In the genomic region with DNA sequence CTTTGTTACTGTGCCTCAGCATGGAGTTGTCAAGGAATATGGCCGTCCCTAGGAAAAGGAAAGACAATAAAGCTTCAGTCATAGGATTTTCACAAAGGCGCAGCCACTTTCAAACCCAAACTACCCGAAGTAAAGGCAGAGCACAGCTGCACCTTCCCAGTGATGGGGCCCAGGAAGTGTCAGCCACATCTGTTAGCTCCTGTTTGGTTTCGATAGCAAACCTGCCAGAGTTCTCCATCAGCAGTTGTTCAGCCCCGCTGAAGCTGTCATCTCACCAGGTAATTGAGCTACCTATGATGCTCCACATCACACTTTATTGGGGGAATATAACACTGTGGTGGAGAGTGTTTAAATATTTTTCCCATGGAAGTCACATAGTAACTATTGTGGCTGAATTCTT, we compare ENCODE assay signal across 14 cellular contexts.
DNase-seq lines count a peak whose midpoint lies in the region; ATAC-seq and TF ChIP-seq lines count a peak whose summit lies in the region.
"Had no signal": no experiment of that assay in that cellular context is flagged by ENCODE, and none has a peak within 500 bp of the region (broad histone marks: within the 10 kb centered on the region; RNA-seq: fewer than 3 reads in every experiment).

No MANE protein-coding gene starts in this region.

- H2BK120ac ChIP-seq in mesenchymal stem cell (ENCODE audit: low read depth, low read length) = no peak overlapping the region

- H3K36me3 Mint-ChIP-seq in GM23338 (ENCODE audit: low read depth) (no peaks in the 10 kb centered on the region), mesothelial cell of epicardium (no peaks in the 10 kb centered on the region)
- H3K36me3 Mint-ChIP-seq: CD4-positive, alpha-beta memory T cell had no signal

- no peak overlapping the region for H4K8ac ChIP-seq in mesenchymal stem cell (ENCODE audit: low read length)

- DNase-seq in GM23338 (ENCODE audit: low spot score) (no peak), RPMI8226 (peak; percentile 57), mesenchymal stem cell (no peak), mesothelial cell of epicardium (ENCODE audit: low spot score in 2 of 2, unreplicated experiment in 2 of 2) (no peak)
- DNase-seq in stimulated activated CD4-positive, alpha-beta T cell treated with anti-CD3 and anti-CD28 coated beads, Interleukin-4, amount 100 ng/mL, for 1 hour = no peak
- DNase-seq: C1 segment of cervical spinal cord; CD4-positive, alpha-beta memory T cell; COR-L47; DMS153; DND-41; GDM1; H7; HCEC 1CT had no signal

- no peak overlapping the region for H3K4ac ChIP-seq in mesenchymal stem cell (ENCODE audit: low read depth in 1 of 2, low read length in 2 of 2)

- no peak for TF ChIP-seq CTCF in GM23338 (conservative IDR thresholded peaks at IDR 0.05; ENCODE audit: low read depth in 2 of 2)
- TF ChIP-seq CTCF in mesothelial cell of epicardium (IDR thresholded peaks at IDR 0.05; ENCODE audit: unreplicated experiment) = no peak

- H3K27ac ChIP-seq in GM23338 (ENCODE audit: low read depth) (no peak overlapping the region), mesenchymal stem cell (ENCODE audit: low read length, poor library complexity, severe bottlenecking) (no peak overlapping the region)

- H2AFZ ChIP-seq in GM23338 (0 out of 2 replicates have a peak overlapping the region, but pooled peaks have one; percentile 38), mesenchymal stem cell (ENCODE audit: low read depth, low read length) (peak overlapping the region; percentile 2)

- H3K18ac ChIP-seq in mesenchymal stem cell (ENCODE audit: low read depth in 1 of 2, low read length in 2 of 2) = no peak overlapping the region

- H3K27me3 Mint-ChIP-seq in GM23338 (ENCODE audit: insufficient read depth, low read depth, poor library complexity) = no peaks in the 10 kb centered on the region
- peaks cover 46% of the 10 kb centered on the region for H3K27me3 Mint-ChIP-seq in mesothelial cell of epicardium (ENCODE audit: low read depth)

- H3K4me3 Mint-ChIP-seq in GM23338 = no peak overlapping the region
- H3K4me3 Mint-ChIP-seq in mesothelial cell of epicardium = no peak overlapping the region
- H3K4me3 Mint-ChIP-seq: CD4-positive, alpha-beta memory T cell had no signal

- no peaks in the 10 kb centered on the region for H3F3A ChIP-seq in GM23338 (replicated peaks; ENCODE audit: low read depth)

- no peak overlapping the region for H3K4me3 ChIP-seq in GM23338
- H3K4me3 ChIP-seq in mesenchymal stem cell (ENCODE audit: insufficient read depth in 1 of 2, low read depth in 1 of 2, low read length in 2 of 2) = no peak overlapping the region

- no peak overlapping the region for H2AK5ac ChIP-seq in mesenchymal stem cell (ENCODE audit: low read length, severe bottlenecking)

- H2BK15ac ChIP-seq in mesenchymal stem cell (ENCODE audit: low read depth, poor library complexity, severe bottlenecking) = no peak overlapping the region

- no peak overlapping the region for H4K91ac ChIP-seq in mesenchymal stem cell (ENCODE audit: low read length)

- H3K27ac Mint-ChIP-seq in GM23338 (no peak overlapping the region), mesothelial cell of epicardium (no peak overlapping the region)
- H3K27ac Mint-ChIP-seq: CD4-positive, alpha-beta memory T cell had no signal

- no peaks in the 10 kb centered on the region for H4K20me1 ChIP-seq in GM23338 (replicated peaks; ENCODE audit: insufficient read depth)

- WGBS in mesenchymal stem cell = 68% methylated on average over 4 of the region's 5 CpGs

- H3K9me3 ChIP-seq in mesenchymal stem cell (ENCODE audit: control insufficient read depth, low read length) = no peaks in the 10 kb centered on the region

- no peak overlapping the region for H2BK5ac ChIP-seq in mesenchymal stem cell (ENCODE audit: low read depth, low read length, poor library complexity, severe bottlenecking)

- H3K4me1 Mint-ChIP-seq in GM23338 (no peaks in the 10 kb centered on the region), mesothelial cell of epicardium (peaks cover 3% of the 10 kb centered on the region)
- H3K4me1 Mint-ChIP-seq: CD4-positive, alpha-beta memory T cell had no signal

- H3K4me2 ChIP-seq in GM23338 = no peak overlapping the region
- no peak overlapping the region for H3K4me2 ChIP-seq in mesenchymal stem cell (ENCODE audit: low read length, poor library complexity, severe bottlenecking)

- H3K36me3 ChIP-seq in GM23338 (ENCODE audit: insufficient read depth) (no peaks in the 10 kb centered on the region), mesenchymal stem cell (ENCODE audit: control insufficient read depth in 1 of 2, insufficient read depth in 2 of 2, low read depth in 1 of 2, low read length in 2 of 2) (no peaks in the 10 kb centered on the region)

- ATAC-seq in GM23338 (no peak), GM19467 (IDR thresholded peaks at IDR 0.05; ENCODE audit: unreplicated experiment) (no peak)

- no peaks in the 10 kb centered on the region for H3K79me1 ChIP-seq in mesenchymal stem cell (replicated peaks; ENCODE audit: low read length, poor library complexity, severe bottlenecking)

- H3K4me1 ChIP-seq in GM23338 (ENCODE audit: insufficient read depth) (no peaks in the 10 kb centered on the region), mesenchymal stem cell (ENCODE audit: control insufficient read depth, insufficient read depth, low read depth, low read length) (no peaks in the 10 kb centered on the region)

- H3K27me3 ChIP-seq in GM23338 (ENCODE audit: insufficient read depth) = no peaks in the 10 kb centered on the region
- no peaks in the 10 kb centered on the region for H3K27me3 ChIP-seq in mesenchymal stem cell (ENCODE audit: control insufficient read depth in 1 of 2, insufficient read depth in 1 of 2, low read length in 2 of 2)

- H3K9ac ChIP-seq in mesenchymal stem cell (ENCODE audit: low read length) = no peak overlapping the region

- H3K79me2 ChIP-seq in GM23338 (replicated peaks; ENCODE audit: insufficient read depth) = no peaks in the 10 kb centered on the region

- no peak overlapping the region for H2BK12ac ChIP-seq in mesenchymal stem cell (ENCODE audit: low read length in 2 of 2)

- no peaks in the 10 kb centered on the region for H3K9me3 Mint-ChIP-seq in GM23338
- no peaks in the 10 kb centered on the region for H3K9me3 Mint-ChIP-seq in mesothelial cell of epicardium

- no peaks in the 10 kb centered on the region for H3K9me2 ChIP-seq in GM23338 (ENCODE audit: insufficient read depth)

- H3K14ac ChIP-seq in mesenchymal stem cell (ENCODE audit: low read length in 2 of 2) = no peak overlapping the region

- H3K23ac ChIP-seq in mesenchymal stem cell (ENCODE audit: low read length in 2 of 2) = no peak overlapping the region

TF ChIP-seq in GM23338, 12 proteins besides CTCF, POLR2A, EP300 and RAD21:
- TF ChIP-seq ZNF114 (CRISPR knock-in tag; IDR thresholded peaks at IDR 0.05) (no peak), POLR2AphosphoS5 (IDR thresholded peaks at IDR 0.05; ENCODE audit: low read depth) (no peak), ZNF331 (CRISPR knock-in tag; IDR thresholded peaks at IDR 0.05; ENCODE audit: low read depth) (no peak), EZH2 (IDR thresholded peaks at IDR 0.05; ENCODE audit: low read depth, unreplicated experiment) (no peak), JUNB (IDR thresholded peaks at IDR 0.05; ENCODE audit: unreplicated experiment) (no peak)
- TF ChIP-seq, protein P1, sequence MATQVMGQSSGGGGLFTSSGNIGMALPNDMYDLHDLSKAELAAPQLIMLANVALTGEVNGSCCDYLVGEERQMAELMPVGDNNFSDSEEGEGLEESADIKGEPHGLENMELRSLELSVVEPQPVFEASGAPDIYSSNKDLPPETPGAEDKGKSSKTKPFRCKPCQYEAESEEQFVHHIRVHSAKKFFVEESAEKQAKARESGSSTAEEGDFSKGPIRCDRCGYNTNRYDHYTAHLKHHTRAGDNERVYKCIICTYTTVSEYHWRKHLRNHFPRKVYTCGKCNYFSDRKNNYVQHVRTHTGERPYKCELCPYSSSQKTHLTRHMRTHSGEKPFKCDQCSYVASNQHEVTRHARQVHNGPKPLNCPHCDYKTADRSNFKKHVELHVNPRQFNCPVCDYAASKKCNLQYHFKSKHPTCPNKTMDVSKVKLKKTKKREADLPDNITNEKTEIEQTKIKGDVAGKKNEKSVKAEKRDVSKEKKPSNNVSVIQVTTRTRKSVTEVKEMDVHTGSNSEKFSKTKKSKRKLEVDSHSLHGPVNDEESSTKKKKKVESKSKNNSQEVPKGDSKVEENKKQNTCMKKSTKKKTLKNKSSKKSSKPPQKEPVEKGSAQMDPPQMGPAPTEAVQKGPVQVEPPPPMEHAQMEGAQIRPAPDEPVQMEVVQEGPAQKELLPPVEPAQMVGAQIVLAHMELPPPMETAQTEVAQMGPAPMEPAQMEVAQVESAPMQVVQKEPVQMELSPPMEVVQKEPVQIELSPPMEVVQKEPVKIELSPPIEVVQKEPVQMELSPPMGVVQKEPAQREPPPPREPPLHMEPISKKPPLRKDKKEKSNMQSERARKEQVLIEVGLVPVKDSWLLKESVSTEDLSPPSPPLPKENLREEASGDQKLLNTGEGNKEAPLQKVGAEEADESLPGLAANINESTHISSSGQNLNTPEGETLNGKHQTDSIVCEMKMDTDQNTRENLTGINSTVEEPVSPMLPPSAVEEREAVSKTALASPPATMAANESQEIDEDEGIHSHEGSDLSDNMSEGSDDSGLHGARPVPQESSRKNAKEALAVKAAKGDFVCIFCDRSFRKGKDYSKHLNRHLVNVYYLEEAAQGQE (IDR thresholded peaks at IDR 0.05; ENCODE audit: unreplicated experiment) = no peak
